Comparison of ENCODE assay signal across 8 cellular contexts in genomic region chr14:92686763-92687427, GRCh38.
DNase-seq lines count a peak whose midpoint lies in the region; ATAC-seq and TF ChIP-seq lines count a peak whose summit lies in the region.

No MANE protein-coding gene starts in this region.

- H3K9me3 Mint-ChIP-seq in immature natural killer cell: no peaks in the 10 kb centered on the region

- 43% methylated on average over 11 of the region's 46 CpGs for WGBS in mammary epithelial cell (ENCODE audit: low coverage, missing lambda C conversion rate)
- WGBS in spleen, 5 donors: 37 to 86% (median 47%) methylated on average over 39 to 46 of the region's 46 CpGs

- peak; percentile 59 to 81 for TF ChIP-seq CTCF in mammary epithelial cell (conservative IDR thresholded peaks at IDR 0.05 in 1 of 2, IDR thresholded peaks at IDR 0.05 in 1 of 2; ENCODE audit: extremely low read depth in 1 of 2, insufficient read depth in 1 of 2, low read depth in 1 of 2, low read length in 2 of 2)
- peak; percentile 50 to 100 (median 89) for TF ChIP-seq CTCF in spleen (IDR thresholded peaks at IDR 0.05 in 8 of 11, conservative IDR thresholded peaks at IDR 0.05 in 3 of 11)

- no peak overlapping the region for H3K27ac ChIP-seq in mammary epithelial cell (ENCODE audit: insufficient read depth, low read depth, low read length)
- peak overlapping the region in 3 of 8 donors; percentile 1 to 30 (median 16) for H3K27ac ChIP-seq in spleen

- peak overlapping the region in 1 of 6 donors; percentile 46 for H3K27ac Mint-ChIP-seq in immature natural killer cell

- dilution Hi-C loops in mammary epithelial cell (cut with HindIII; ENCODE audit: low sequenced_read_pairs): no loop called here

- H3K79me2 ChIP-seq in mammary epithelial cell (ENCODE audit: insufficient read depth, low read length): no peaks in the 10 kb centered on the region

- intact Hi-C loops in mammary epithelial cell (cut with micrococcal nuclease): loop anchor here (1.0 kb wide), 1 partner anchor 97 kb away; no protein-coding TSS in a partner anchor
- intact Hi-C loops in spleen (cut with DNase I; ENCODE audit: low total_unique reads): no loop called here

- DNase-seq in AG20443 (ENCODE audit: low spot score) (peak; percentile 97), NCI-H1092 (lab: John Stamatoyannopoulos, UW) (peak; percentile 77), T1000 (lab: John Stamatoyannopoulos, UW) (peak; percentile 44), mammary epithelial cell (peak; percentile 51), immature natural killer cell (peak in 2 of 3 donors; percentile 53 to 59), spleen (peak; percentile 91), OCI-M2 (lab: John Stamatoyannopoulos, UW; ENCODE audit: unreplicated experiment) (no peak)

- H2AFZ ChIP-seq in mammary epithelial cell (ENCODE audit: low read depth, low read length): no peak overlapping the region

- CTCF ChIA-PET in mammary epithelial cell (lab: Charles Lee; ENCODE audit: low non-redundant PET): interaction anchor here (0.8 kb wide), 1 partner anchor 24 kb away, joined by 5 read pairs; no protein-coding TSS in a partner anchor

- no peak for TF ChIP-seq POLR2A in spleen (IDR thresholded peaks at IDR 0.05)

- H3K9ac ChIP-seq in mammary epithelial cell (ENCODE audit: insufficient read depth, low read length): no peak overlapping the region

- H4K20me1 ChIP-seq in mammary epithelial cell (ENCODE audit: insufficient read depth, low read length): no peaks in the 10 kb centered on the region

- no peak overlapping the region for H3K4me3 ChIP-seq in mammary epithelial cell (replicated peaks in 1 of 3; ENCODE audit: insufficient read depth in 1 of 3, low read depth in 2 of 3, low read length in 3 of 3)
- peak overlapping the region in 6 of 8 donors; percentile 19 to 61 (median 30) for H3K4me3 ChIP-seq in spleen

- H3K4me1 Mint-ChIP-seq in immature natural killer cell: peaks cover 9 to 12% of the 10 kb centered on the region in 2 donors

- no peak overlapping the region for H3K4me2 ChIP-seq in mammary epithelial cell (ENCODE audit: insufficient read depth, low read depth, low read length)

- no peaks in the 10 kb centered on the region for H3K9me3 ChIP-seq in mammary epithelial cell (replicated peaks; ENCODE audit: insufficient read depth, low read length)
- H3K9me3 ChIP-seq in spleen: no peaks in the 10 kb centered on the region

- in situ Hi-C loops in mammary epithelial cell (cut with MboI; ENCODE audit: low sequenced_read_pairs in 2 of 2): no loop called here

- H3K36me3 ChIP-seq in mammary epithelial cell (ENCODE audit: insufficient read depth, low read length) (no peaks in the 10 kb centered on the region), spleen (peaks cover 0 to 99% (median 66%) of the 10 kb centered on the region in 6 donors)

- no peak overlapping the region for H3K4me3 Mint-ChIP-seq in immature natural killer cell

- peaks cover 0 to 6% (median 0%) of the 10 kb centered on the region in 3 donors for H3K36me3 Mint-ChIP-seq in immature natural killer cell

- peak; percentile 65 for ATAC-seq in GM19455 (IDR thresholded peaks at IDR 0.05; ENCODE audit: unreplicated experiment)

- H3K4me1 ChIP-seq in mammary epithelial cell (ENCODE audit: insufficient read depth, low read length) (no peaks in the 10 kb centered on the region), spleen (peaks cover 0 to 11% (median 9%) of the 10 kb centered on the region in 6 donors)

- H3K27me3 ChIP-seq in mammary epithelial cell (ENCODE audit: insufficient read depth, low read length): no peaks in the 10 kb centered on the region
- H3K27me3 ChIP-seq in spleen (replicated peaks in 1 of 7): no peaks in the 10 kb centered on the region

- no TSS peak for BruUV-seq in mammary epithelial cell (replicated peaks; lab: Mats Ljungman, UMichigan)

- peaks cover 2 to 22% (median 11%) of the 10 kb centered on the region in 3 donors for H3K27me3 Mint-ChIP-seq in immature natural killer cell (ENCODE audit: low read depth in 3 of 3)

Comparison
In these comparisons a context has a peak if more than half of its experiments do, and no peak if none do; other contexts are left out.
1. H3K4me3 ChIP-seq: peak in spleen (6 of 8); none in mammary epithelial cell (0 of 3).